Comparison of ENCODE assay signal across 8 cellular contexts in genomic region chr11:125348704-125349635, GRCh38.
DNase-seq lines count a peak whose midpoint lies in the region; ATAC-seq lines count a peak whose summit lies in the region.

No MANE protein-coding gene starts in this region.

- in situ Hi-C loops in T47D (cut with HindIII; ENCODE audit: low pct_unique_long_range_greater_than_20kb, low sequenced_read_pairs), result no loop called here

- DNase-seq in DMS153 treated with DMSO at 0.1 percent for 48 hours (lab: John Stamatoyannopoulos, UW; ENCODE audit: unreplicated experiment) (peak; percentile 6), DMS153 (lab: John Stamatoyannopoulos, UW) (no peak), T-helper 2 cell (peak in 3 of 5 experiments; percentile 5 to 20 (median 18)), T47D (ENCODE audit: low read depth in 1 of 2, low spot score in 1 of 2) (peak; percentile 58 to 83), left colon (peak in 1 of 2 donors; percentile 50), middle frontal gyrus (ENCODE audit: extremely low spot score, low spot score) (no peak)
- peak; percentile 19 to 42 (median 25) for DNase-seq in stimulated activated CD4-positive, alpha-beta T cell treated with anti-CD3 and anti-CD28 coated beads, TNF-alpha, amount 100 ng/mL, for 24 hours (ENCODE audit: low read depth in 3 of 3)

- ATAC-seq in HG03520 (IDR thresholded peaks at IDR 0.05; ENCODE audit: unreplicated experiment), result peak; percentile 57
- ATAC-seq in left colon, result peak; percentile 45

- intact Hi-C loops in left colon (cut with DNase I, micrococcal nuclease), result loop anchor here in 1 of 2 donors (5.0 kb wide), 1 partner anchor 187 kb away; the partner anchor contains the start of gene PKNOX2

Comparison
In these comparisons a context has a peak if more than half of its experiments do, and no peak if none do; other contexts are left out.
1. DNase-seq: peak in DMS153 treated with DMSO at 0.1 percent for 48 hours (single experiment), T-helper 2 cell (3 of 5), T47D (2 of 2) and stimulated activated CD4-positive, alpha-beta T cell treated with anti-CD3 and anti-CD28 coated beads, TNF-alpha, amount 100 ng/mL, for 24 hours (3 of 3); none in DMS153 (single experiment) and middle frontal gyrus (single experiment).